ENCODE assay signal across 18 cellular contexts in the genomic region with DNA sequence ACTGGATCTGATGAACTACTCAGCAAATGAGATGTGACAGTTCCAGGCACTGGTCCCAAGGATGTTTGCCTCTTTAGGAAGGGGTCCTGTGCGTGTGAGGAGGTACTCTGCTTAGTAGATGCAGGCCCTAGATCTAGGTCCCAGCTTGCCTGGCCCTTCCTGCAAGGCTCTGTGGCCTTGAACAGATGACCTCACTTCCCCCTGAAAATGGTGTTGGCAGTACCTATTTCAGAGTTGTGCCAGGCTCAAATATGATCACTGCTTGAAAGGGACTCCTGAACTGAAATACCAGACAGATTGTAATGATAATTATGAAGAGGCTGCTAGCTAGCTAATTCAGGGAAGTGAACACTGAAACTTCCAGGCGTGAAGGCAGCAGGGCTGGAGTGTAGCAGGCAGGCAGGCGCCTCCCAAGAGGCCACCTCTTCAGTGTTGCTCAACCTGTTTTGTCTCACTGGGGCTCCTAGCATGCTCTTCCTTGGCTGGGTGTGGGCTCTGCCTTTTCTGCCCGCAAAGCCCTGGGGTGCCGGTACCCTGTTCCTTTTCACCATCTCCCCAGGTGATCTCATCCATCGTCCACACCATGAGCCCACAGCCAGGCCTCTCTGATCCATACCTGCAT. TPM values are rescaled to one million over a fixed set of nuclear protein-coding genes. Genes with fewer than 3 reads are reported as not detected.
A peak's percentile ranks its signal among the peaks of the same experiment; 100 is the strongest.
DNase-seq lines count a peak whose midpoint lies in the region; ATAC-seq and TF ChIP-seq lines count a peak whose summit lies in the region.
"Had no signal": no experiment of that assay in that cellular context is flagged by ENCODE, and none has a peak within 500 bp of the region (broad histone marks: within the 10 kb centered on the region; RNA-seq: fewer than 3 reads in every experiment).

No MANE protein-coding gene starts in this region.

- no peak overlapping the region for H3K4me2 ChIP-seq in IMR-90 (ENCODE audit: low read depth, low read length)

- no peak overlapping the region for H2AK5ac ChIP-seq in IMR-90 (ENCODE audit: low read depth, low read length)

- intact Hi-C loops in IMR-90 (cut with micrococcal nuclease) (no loop called here), ovary (cut with DNase I) (no loop called here)

- TF ChIP-seq CTCF in IMR-90 (conservative IDR thresholded peaks at IDR 0.05; ENCODE audit: low read depth, low read length) (no peak), ovary (IDR thresholded peaks at IDR 0.05) (no peak)

- H3K18ac ChIP-seq in IMR-90 (ENCODE audit: low read depth, low read length), result no peak overlapping the region

- no peaks in the 10 kb centered on the region for H3K79me1 ChIP-seq in IMR-90 (ENCODE audit: low read depth in 1 of 2, low read length in 2 of 2)

- H3K36me3 ChIP-seq in IMR-90 (ENCODE audit: control insufficient read depth, insufficient read depth, low read length) (peaks cover 58% of the 10 kb centered on the region), ovary (no peaks in the 10 kb centered on the region)

- H4K20me1 ChIP-seq in IMR-90 (ENCODE audit: insufficient read depth, low read length), result no peaks in the 10 kb centered on the region; the same call in 1 of the 2 replicates

- peak overlapping the region; percentile 52 for H2AK9ac ChIP-seq in IMR-90 (replicated peaks; ENCODE audit: low read depth, low read length, poor library complexity)

- no peak overlapping the region for H3K23ac ChIP-seq in IMR-90 (ENCODE audit: low read depth, low read length)

- POLR2A ChIA-PET in IMR-90 (lab: Charles Lee; ENCODE audit: unreplicated experiment), result no interaction called here

- H2BK120ac ChIP-seq in IMR-90 (ENCODE audit: low read depth, low read length), result no peak overlapping the region

- no peak for ATAC-seq in activated T-cell treated with anti-CD3 and anti-CD28 coated beads, Interleukin-2, amount 50 U/mL, for 72 hours (replicated peaks in 1 of 2)
- ATAC-seq in IMR-90 (ENCODE audit: low read depth) (no peak), HG03025 (IDR thresholded peaks at IDR 0.05; ENCODE audit: low FRiP score, unreplicated experiment) (no peak)
- no peak for ATAC-seq in stimulated activated effector memory CD8-positive, alpha-beta T cell treated with anti-CD3 and anti-CD28 coated beads, Interleukin-12 subunit alpha, Interleukin-12 subunit beta, amount 100 ng/mL, for 72 hours
- ATAC-seq: CD8-positive, alpha-beta T cell had no signal

- no peak overlapping the region for H3K27ac ChIP-seq in IMR-90 (ENCODE audit: insufficient read depth, low read length)
- no peak overlapping the region for H3K27ac ChIP-seq in ovary
- H3K27ac ChIP-seq: GM23248 had no signal

- no peak overlapping the region for H3K56ac ChIP-seq in IMR-90 (ENCODE audit: extremely low read depth, insufficient read depth, low read length)

- H2BK5ac ChIP-seq in IMR-90 (ENCODE audit: low read depth, low read length, poor library complexity, severe bottlenecking), result no peak overlapping the region

- no peak overlapping the region for H4K91ac ChIP-seq in IMR-90 (ENCODE audit: insufficient read depth, low read depth, low read length)

- H3K27me3 ChIP-seq in IMR-90 (ENCODE audit: control insufficient read depth, insufficient read depth, low read length) (no peaks in the 10 kb centered on the region), ovary (no peaks in the 10 kb centered on the region)

- no peak overlapping the region for H3K4ac ChIP-seq in IMR-90 (ENCODE audit: low read depth, low read length)

- H4K8ac ChIP-seq in IMR-90 (ENCODE audit: low read depth in 2 of 2, low read length in 2 of 2), result no peak overlapping the region

- H3K4me1 ChIP-seq in IMR-90 (ENCODE audit: control insufficient read depth, insufficient read depth, low read length) (peaks cover 3% of the 10 kb centered on the region; the same call in 1 of the 2 replicates), ovary (ENCODE audit: insufficient read depth) (no peaks in the 10 kb centered on the region)

- H3K4me3 Mint-ChIP-seq in activated T-cell treated with anti-CD3 and anti-CD28 coated beads, Interleukin-2, amount 50 U/mL, for 24 hours, result no peak overlapping the region
- no peak overlapping the region for H3K4me3 Mint-ChIP-seq in activated T-cell treated with anti-CD3 and anti-CD28 coated beads, Interleukin-2, amount 50 U/mL, for 72 hours
- no peak overlapping the region for H3K4me3 Mint-ChIP-seq in stimulated activated effector memory CD8-positive, alpha-beta T cell treated with anti-CD3 and anti-CD28 coated beads, Interleukin-12 subunit alpha, Interleukin-12 subunit beta, amount 100 ng/mL, for 72 hours
- H3K4me3 Mint-ChIP-seq: CD8-positive, alpha-beta T cell had no signal

- no peak for TF ChIP-seq EP300 in ovary (IDR thresholded peaks at IDR 0.05)

- CTCF ChIA-PET in IMR-90 (lab: Yijun Ruan, JAX), result no interaction called here

- H2BK20ac ChIP-seq in IMR-90 (ENCODE audit: low read depth, low read length), result no peak overlapping the region

- no peak for TF ChIP-seq RAD21 in IMR-90 (IDR thresholded peaks at IDR 0.05; ENCODE audit: low read length)

- in situ Hi-C loops in IMR-90 (cut with MboI; ENCODE audit: low sequenced_read_pairs), result no loop called here

- peaks cover 96% of the 10 kb centered on the region for H3K36me3 Mint-ChIP-seq in activated T-cell treated with anti-CD3 and anti-CD28 coated beads, Interleukin-2, amount 50 U/mL, for 24 hours (ENCODE audit: low read depth)
- H3K36me3 Mint-ChIP-seq in activated T-cell treated with anti-CD3 and anti-CD28 coated beads, Interleukin-2, amount 50 U/mL, for 72 hours (ENCODE audit: insufficient read depth in 2 of 2), result peaks cover 3 to 22% of the 10 kb centered on the region in 2 donors
- peaks cover 84% of the 10 kb centered on the region for H3K36me3 Mint-ChIP-seq in stimulated activated effector memory CD8-positive, alpha-beta T cell treated with anti-CD3 and anti-CD28 coated beads, Interleukin-12 subunit alpha, Interleukin-12 subunit beta, amount 100 ng/mL, for 72 hours

- peak overlapping the region; percentile 19 for H3K27ac Mint-ChIP-seq in activated T-cell treated with anti-CD3 and anti-CD28 coated beads, Interleukin-2, amount 50 U/mL, for 24 hours
- H3K27ac Mint-ChIP-seq in activated T-cell treated with anti-CD3 and anti-CD28 coated beads, Interleukin-2, amount 50 U/mL, for 72 hours, result no peak overlapping the region
- peak overlapping the region; percentile 80 for H3K27ac Mint-ChIP-seq in stimulated activated effector memory CD8-positive, alpha-beta T cell treated with anti-CD3 and anti-CD28 coated beads, Interleukin-12 subunit alpha, Interleukin-12 subunit beta, amount 100 ng/mL, for 72 hours
- H3K27ac Mint-ChIP-seq: CD8-positive, alpha-beta T cell had no signal

- H3K4me3 ChIP-seq in IMR-90 (ENCODE audit: insufficient read depth, low read depth, low read length) (no peak overlapping the region), ovary (no peak overlapping the region)
- H3K4me3 ChIP-seq: GM23248 had no signal

- no peak overlapping the region for H2BK15ac ChIP-seq in IMR-90 (ENCODE audit: low read depth, low read length)

- WGBS in IMR-90 (ENCODE audit: extremely low coverage in 2 of 2, insufficient read length in 1 of 2), 2 experiments, result 98% methylated on average over 5 of the region's 6 CpGs; no CpG with 5 or more reads in 1 of the 2 experiments
- WGBS in ovary, 3 donors, result 91 to 95% (median 93%) methylated on average over 6 of the region's 6 CpGs

- no peaks in the 10 kb centered on the region for H3K9me3 Mint-ChIP-seq in activated T-cell treated with anti-CD3 and anti-CD28 coated beads, Interleukin-2, amount 50 U/mL, for 24 hours
- H3K9me3 Mint-ChIP-seq in activated T-cell treated with anti-CD3 and anti-CD28 coated beads, Interleukin-2, amount 50 U/mL, for 72 hours, result no peaks in the 10 kb centered on the region
- H3K9me3 Mint-ChIP-seq in stimulated activated effector memory CD8-positive, alpha-beta T cell treated with anti-CD3 and anti-CD28 coated beads, Interleukin-12 subunit alpha, Interleukin-12 subunit beta, amount 100 ng/mL, for 72 hours, result no peaks in the 10 kb centered on the region
- H3K9me3 Mint-ChIP-seq: CD8-positive, alpha-beta T cell had no signal

- TF ChIP-seq POLR2A in IMR-90 (IDR thresholded peaks at IDR 0.05; ENCODE audit: low read depth, low read length) (no peak), ovary (IDR thresholded peaks at IDR 0.05) (no peak)

- H3K4me1 Mint-ChIP-seq in activated T-cell treated with anti-CD3 and anti-CD28 coated beads, Interleukin-2, amount 50 U/mL, for 24 hours (ENCODE audit: low read depth), result no peaks in the 10 kb centered on the region
- no peaks in the 10 kb centered on the region for H3K4me1 Mint-ChIP-seq in activated T-cell treated with anti-CD3 and anti-CD28 coated beads, Interleukin-2, amount 50 U/mL, for 72 hours (ENCODE audit: low read depth)
- no peaks in the 10 kb centered on the region for H3K4me1 Mint-ChIP-seq in stimulated activated effector memory CD8-positive, alpha-beta T cell treated with anti-CD3 and anti-CD28 coated beads, Interleukin-12 subunit alpha, Interleukin-12 subunit beta, amount 100 ng/mL, for 72 hours

- H3K9me3 ChIP-seq in IMR-90 (ENCODE audit: control insufficient read depth, insufficient read depth, low read length) (no peaks in the 10 kb centered on the region), ovary (no peaks in the 10 kb centered on the region)

- H3K14ac ChIP-seq in IMR-90 (replicated peaks; ENCODE audit: low read depth, low read length), result no peak overlapping the region

- H2AFZ ChIP-seq in IMR-90 (replicated peaks; ENCODE audit: low read length, poor library complexity), result peak overlapping the region; percentile 3
- H2AFZ ChIP-seq: GM23248 had no signal

- dilution Hi-C loops in IMR-90 (cut with HindIII; ENCODE audit: low sequenced_read_pairs, unreplicated experiment), result no loop called here

- H3K27me3 Mint-ChIP-seq in activated T-cell treated with anti-CD3 and anti-CD28 coated beads, Interleukin-2, amount 50 U/mL, for 24 hours, result no peaks in the 10 kb centered on the region
- no peaks in the 10 kb centered on the region for H3K27me3 Mint-ChIP-seq in activated T-cell treated with anti-CD3 and anti-CD28 coated beads, Interleukin-2, amount 50 U/mL, for 72 hours (ENCODE audit: low read depth)

- BruUV-seq in IMR-90 (replicated peaks; lab: Mats Ljungman, UMichigan), result no TSS peak

- DNase-seq in activated T-cell treated with anti-CD3 and anti-CD28 coated beads, Interleukin-2, amount 50 U/mL, for 24 hours, result no peak
- no peak for DNase-seq in activated T-cell treated with anti-CD3 and anti-CD28 coated beads, Interleukin-2, amount 50 U/mL, for 72 hours
- DNase-seq in IMR-90 (no peak), cerebellum (ENCODE audit: low spot score) (peak; percentile 47), ovary (no peak), NCI-H128 (lab: John Stamatoyannopoulos, UW; ENCODE audit: unreplicated experiment) (no peak)
- no peak for DNase-seq in stimulated activated effector memory CD8-positive, alpha-beta T cell treated with anti-CD3 and anti-CD28 coated beads, Interleukin-12 subunit alpha, Interleukin-12 subunit beta, amount 100 ng/mL, for 72 hours (ENCODE audit: low spot score in 2 of 2)
- DNase-seq: CD8-positive, alpha-beta T cell; DMS79 treated with DMSO at 0.1 percent for 48 hours; GM23248; KBM-7; NCI-H1092 treated with DMSO at 0.1 percent for 48 hours; NCI-H1694; NCI-H226; NCI-H524 treated with DMSO at 0.1 percent for 48 hours had no signal

- H4K5ac ChIP-seq in IMR-90 (ENCODE audit: low read depth, low read length), result no peak overlapping the region

- peaks cover 6% of the 10 kb centered on the region for H3K9me1 ChIP-seq in IMR-90 (ENCODE audit: insufficient read depth, low read length)

- H3K9ac ChIP-seq in IMR-90 (ENCODE audit: low read depth, low read length), result no peak overlapping the region
- H3K9ac ChIP-seq: GM23248 had no signal

RNA-seq across cellular contexts. Expression of gene CPNE9, which starts 24.0 kb away (rescaled TPM):
- under 1 TPM; 0.46 to 0.77 TPM for total RNA-seq in activated T-cell treated with anti-CD3 and anti-CD28 coated beads, Interleukin-2, amount 50 U/mL, for 72 hours
- total RNA-seq in IMR-90 (2012; rRNA removed) (not detected in 2 replicates), cerebellum (4.4 TPM), ovary (not detected)
- polyA plus RNA-seq in IMR-90 (2012; rRNA removed) (not detected in 2 replicates), ovary (under 1 TPM in 1 of 2 donors, not detected in 1; 0.07 TPM)
- polyA plus RNA-seq in IMR-90 (2012; cell fraction: cytosol; rRNA removed), result 0.04 TPM in 1 of 2 replicates, not detected in the other
- polyA plus RNA-seq in IMR-90 (2012; cell fraction: nucleus; rRNA removed; ENCODE audit: low replicate concordance), result 0.05 and 0.12 TPM in 2 replicates
- total RNA-seq: A172, GM23248 had no signal
- polyA plus RNA-seq: BJ, GM23248 had no signal

RNA-seq across cellular contexts. Expression of gene MTMR14, which starts 30.3 kb away (rescaled TPM):
- total RNA-seq in activated T-cell treated with anti-CD3 and anti-CD28 coated beads, Interleukin-2, amount 50 U/mL, for 72 hours, result 10 to 100 TPM; 49.4 to 58.7 TPM
- total RNA-seq in IMR-90 (2012; rRNA removed), result 38.3 and 41.4 TPM in 2 replicates
- polyA plus RNA-seq in IMR-90 (2012; rRNA removed), result 22.3 and 22.7 TPM in 2 replicates
- polyA plus RNA-seq in IMR-90 (2012; cell fraction: cytosol; rRNA removed), result 14.4 and 18.4 TPM in 2 replicates
- polyA plus RNA-seq in IMR-90 (2012; cell fraction: nucleus; rRNA removed; ENCODE audit: low replicate concordance), result 28.4 and 32.4 TPM in 2 replicates
- total RNA-seq in cerebellum, result 17.0 TPM
- total RNA-seq in ovary, result 10 to 100 TPM; 18.0 to 27.2 (median 23.9) TPM
- 10 to 100 TPM; 22.7 to 29.2 TPM for polyA plus RNA-seq in ovary

RNA-seq across cellular contexts. Expression of gene BRPF1, which starts 51.9 kb away (rescaled TPM):
- 10 to 100 TPM; 34.6 to 42.7 TPM for total RNA-seq in activated T-cell treated with anti-CD3 and anti-CD28 coated beads, Interleukin-2, amount 50 U/mL, for 72 hours
- total RNA-seq in IMR-90 (2012; rRNA removed) (15.6 and 16.4 TPM in 2 replicates), cerebellum (15.0 TPM), ovary (10 to 100 TPM; 11.7 to 26.4 (median 23.1) TPM)
- polyA plus RNA-seq in IMR-90 (2012; rRNA removed) (13.6 and 15.1 TPM in 2 replicates), ovary (10 to 100 TPM in 1 of 2 donors, 1 to 10 TPM in 1; 7.2 to 12.1 TPM)
- 7.4 and 8.8 TPM in 2 replicates for polyA plus RNA-seq in IMR-90 (2012; cell fraction: cytosol; rRNA removed)
- polyA plus RNA-seq in IMR-90 (2012; cell fraction: nucleus; rRNA removed; ENCODE audit: low replicate concordance), result 24.9 and 42.4 TPM in 2 replicates
